12 cellular contexts compared by ENCODE assay signal in the genomic region with DNA sequence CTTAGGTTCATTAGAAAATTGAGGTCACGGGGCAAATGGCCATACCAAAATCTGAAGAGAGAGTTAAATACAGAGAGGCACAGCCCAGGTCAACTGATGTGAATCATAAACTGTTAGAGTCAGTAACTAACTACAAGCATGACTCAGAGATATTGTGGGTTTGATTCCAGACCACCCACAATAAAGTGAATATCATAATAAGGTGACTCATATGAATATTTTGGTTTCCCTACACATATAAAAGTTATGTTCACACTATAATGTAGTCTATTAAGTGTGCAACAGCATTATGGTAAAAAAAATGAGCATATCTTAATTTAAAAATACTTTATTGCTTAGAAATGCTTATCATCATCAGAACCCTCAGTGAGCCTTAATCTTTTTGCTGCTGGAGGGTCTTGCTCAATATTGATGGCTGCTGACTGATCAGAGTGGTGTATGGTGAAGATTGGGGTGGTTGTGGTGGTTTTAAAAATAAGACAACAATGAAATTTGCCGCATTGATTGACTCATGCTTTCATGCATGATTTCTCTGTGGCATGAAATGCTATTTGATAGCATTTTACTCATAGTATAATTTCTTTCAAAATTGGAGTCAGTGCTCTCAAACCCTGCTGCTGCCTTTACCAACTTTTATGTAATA.
DNase-seq lines count a peak whose midpoint lies in the region; TF ChIP-seq lines count a peak whose summit lies in the region.
"Had no signal": no experiment of that assay in that cellular context is flagged by ENCODE, and none has a peak within 500 bp of the region (broad histone marks: within the 10 kb centered on the region; RNA-seq: fewer than 3 reads in every experiment).

No MANE protein-coding gene starts in this region.

- no peaks in the 10 kb centered on the region for H3K27me3 ChIP-seq in WERI-Rb-1 (ENCODE audit: insufficient read depth, low read depth, severe bottlenecking)
- H3K27me3 ChIP-seq: spleen, upper lobe of right lung had no signal

- no peaks in the 10 kb centered on the region for H3K9me3 ChIP-seq in WERI-Rb-1 (ENCODE audit: severe bottlenecking)

- no peaks in the 10 kb centered on the region for H3K36me3 ChIP-seq in WERI-Rb-1
- H3K36me3 ChIP-seq: spleen, upper lobe of right lung had no signal

- no peak overlapping the region for H3K27ac ChIP-seq in WERI-Rb-1
- H3K27ac ChIP-seq: spleen, upper lobe of right lung had no signal

- H3K4me3 ChIP-seq in epithelial cell of esophagus (ENCODE audit: low read length), result no peak overlapping the region
- H3K4me3 ChIP-seq in retinal pigment epithelial cell (ENCODE audit: low read length), result no peak overlapping the region
- H3K4me3 ChIP-seq in WERI-Rb-1 (ENCODE audit: low read depth, low read length), result no peak overlapping the region
- H3K4me3 ChIP-seq: spleen, upper lobe of right lung had no signal

- TF ChIP-seq CTCF in epithelial cell of esophagus (IDR thresholded peaks at IDR 0.05; ENCODE audit: insufficient read depth, low read depth, low read length, missing control alignments), result no peak
- no peak for TF ChIP-seq CTCF in retinal pigment epithelial cell (conservative IDR thresholded peaks at IDR 0.05; ENCODE audit: low read depth, low read length)
- TF ChIP-seq CTCF in WERI-Rb-1 (IDR thresholded peaks at IDR 0.05; ENCODE audit: low read depth, low read length), result no peak

- peak; percentile 76 for DNase-seq in ELR (ENCODE audit: low read depth)
- DNase-seq in RKO (ENCODE audit: low spot score), result peak; percentile 64
- peak; percentile 77 for DNase-seq in epithelial cell of esophagus (ENCODE audit: low read depth)
- DNase-seq in retinal pigment epithelial cell (ENCODE audit: low read depth), result peak; percentile 73
- DNase-seq in WERI-Rb-1, result no peak
- no peak for DNase-seq in activated CD8-positive, alpha-beta memory T cell treated with anti-CD3 and anti-CD28 coated beads, Interleukin-2, amount 50 U/mL, for 4 hours
- no peak for DNase-seq in D341Med (ENCODE audit: low spot score)
- no peak for DNase-seq in foreskin melanocyte
- DNase-seq: DMS 273 treated with DMSO at 0.1 percent for 48 hours, NCI-H774, spleen, upper lobe of right lung had no signal

Comparison
In these comparisons a context has a peak if more than half of its experiments do, and no peak if none do; other contexts are left out.
1. DNase-seq: peak in ELR (single experiment), RKO (single experiment), epithelial cell of esophagus (single experiment) and retinal pigment epithelial cell (single experiment); none in WERI-Rb-1 (single experiment), activated CD8-positive, alpha-beta memory T cell treated with anti-CD3 and anti-CD28 coated beads, Interleukin-2, amount 50 U/mL, for 4 hours (single experiment), D341Med (single experiment) and foreskin melanocyte (single experiment).